2 cellular contexts compared by ENCODE assay signal in genomic region chr19:7382694-7383093, GRCh38.
A peak's percentile ranks its signal among the peaks of the same experiment; 100 is the strongest.
TF ChIP-seq lines count a peak whose summit lies in the region.

No MANE protein-coding gene starts in this region.

TF ChIP-seq in HEK293T, 16 proteins besides CTCF, POLR2A, EP300 and RAD21:
- TF ChIP-seq FOXK2 (IDR thresholded peaks at IDR 0.05), result no peak
- TF ChIP-seq SP1 (IDR thresholded peaks at IDR 0.05), result no peak
- TF ChIP-seq PKNOX1 (IDR thresholded peaks at IDR 0.05), result no peak
- no peak for TF ChIP-seq CTBP1 (IDR thresholded peaks at IDR 0.05; ENCODE audit: borderline replicate concordance)
- TF ChIP-seq ARNT (IDR thresholded peaks at IDR 0.05), result no peak
- no peak for TF ChIP-seq FOXM1 (IDR thresholded peaks at IDR 0.05; ENCODE audit: borderline replicate concordance)
- no peak for TF ChIP-seq FOXA1 (IDR thresholded peaks at IDR 0.05)
- TF ChIP-seq HDGF (IDR thresholded peaks at IDR 0.05; ENCODE audit: borderline replicate concordance), result no peak
- no peak for TF ChIP-seq L3MBTL2 (conservative IDR thresholded peaks at IDR 0.05)
- no peak for TF ChIP-seq ELF4 (IDR thresholded peaks at IDR 0.05)
- TF ChIP-seq BHLHE40 (IDR thresholded peaks at IDR 0.05; ENCODE audit: borderline replicate concordance), result no peak
- TF ChIP-seq TARDBP (IDR thresholded peaks at IDR 0.05), result no peak
- no peak for TF ChIP-seq NFRKB (IDR thresholded peaks at IDR 0.05)
- TF ChIP-seq ZNF384 (IDR thresholded peaks at IDR 0.05), result no peak
TF ChIP-seq in HEK293T: peak in this region for 0.

TF ChIP-seq in HepG2, 621 proteins besides CTCF, POLR2A, EP300 and RAD21:
- TF ChIP-seq ZSCAN29 (CRISPR knock-in tag; conservative IDR thresholded peaks at IDR 0.05) (no peak), MEIS1 (CRISPR knock-in tag; IDR thresholded peaks at IDR 0.05; ENCODE audit: borderline replicate concordance) (no peak), XRCC5 (optimal IDR thresholded peaks at IDR 0.05; ENCODE audit: low read length) (peak; percentile 38), STAG1 (CRISPR knock-in tag; IDR thresholded peaks at IDR 0.05) (peak; percentile 44), ZNF292 (CRISPR knock-in tag; IDR thresholded peaks at IDR 0.05; ENCODE audit: borderline replicate concordance, low read depth) (no peak)
TF ChIP-seq in HepG2: peak in this region for 2.
